ENCODE assay signal across 8 cellular contexts in genomic region chr20:60057123-60057865, GRCh38.
DNase-seq lines count a peak whose midpoint lies in the region; ATAC-seq, FAIRE-seq and TF ChIP-seq lines count a peak whose summit lies in the region.

No MANE protein-coding gene starts in this region.

- H3K9me3 Mint-ChIP-seq in T-helper 2 cell treated with Interferon-gamma antibody and Interleukin-4, amounts not matched to agents 5 μg/mL and 100 μg/mL, for 36 hours = no peaks in the 10 kb centered on the region
- no peaks in the 10 kb centered on the region for H3K9me3 Mint-ChIP-seq in astrocyte (ENCODE audit: unreplicated experiment)

- H3K4me3 ChIP-seq in GM08714 (ENCODE audit: low read length) = peak overlapping the region; percentile 62; the same call in 1 of the 2 replicates
- H3K4me3 ChIP-seq in astrocyte (ENCODE audit: insufficient read depth, low read depth, low read length) = no peak overlapping the region
- H3K4me3 ChIP-seq in hepatocyte = no peak overlapping the region
- H3K4me3 ChIP-seq in skeletal muscle tissue (ENCODE audit: low read length in 3 of 3) = peak overlapping the region in 2 of 3 donors; percentile 22 to 44

- H3K27ac Mint-ChIP-seq in T-helper 2 cell treated with Interferon-gamma antibody and Interleukin-4, amounts not matched to agents 5 μg/mL and 100 μg/mL, for 36 hours = peak overlapping the region; percentile 80
- H3K27ac Mint-ChIP-seq in astrocyte (ENCODE audit: unreplicated experiment) = no peak overlapping the region

- ATAC-seq in HG02763 (IDR thresholded peaks at IDR 0.05; ENCODE audit: unreplicated experiment) (peak; percentile 50), GM19324 (IDR thresholded peaks at IDR 0.05; ENCODE audit: low FRiP score, unreplicated experiment) (no peak)

- no peaks in the 10 kb centered on the region for H3K9me3 ChIP-seq in astrocyte (ENCODE audit: insufficient read depth, low read depth, low read length)
- no peaks in the 10 kb centered on the region for H3K9me3 ChIP-seq in hepatocyte (ENCODE audit: low read depth)
- H3K9me3 ChIP-seq in skeletal muscle tissue (ENCODE audit: control insufficient read depth in 3 of 3, low read length in 3 of 3) = no peaks in the 10 kb centered on the region

- H2AFZ ChIP-seq in astrocyte (ENCODE audit: low read depth, low read length) (no peak overlapping the region), hepatocyte (no peak overlapping the region)

- 25% methylated on average over 11 of the region's 11 CpGs for WGBS in hepatocyte (ENCODE audit: low lambda C conversion rate, missing lambda C conversion rate)

- peaks cover 4% of the 10 kb centered on the region for H3K27me3 Mint-ChIP-seq in T-helper 2 cell treated with Interferon-gamma antibody and Interleukin-4, amounts not matched to agents 5 μg/mL and 100 μg/mL, for 36 hours (ENCODE audit: low read depth)
- peaks cover 9% of the 10 kb centered on the region for H3K27me3 Mint-ChIP-seq in astrocyte (ENCODE audit: low read depth, unreplicated experiment)

- H3K36me3 ChIP-seq in astrocyte (ENCODE audit: insufficient read depth, low read length) = no peaks in the 10 kb centered on the region
- no peaks in the 10 kb centered on the region for H3K36me3 ChIP-seq in hepatocyte (replicated peaks; ENCODE audit: insufficient read depth, low read depth)
- H3K36me3 ChIP-seq in skeletal muscle tissue (ENCODE audit: control insufficient read depth in 3 of 3, insufficient read depth in 3 of 3, low read length in 3 of 3) = no peaks in the 10 kb centered on the region

- H3K9ac ChIP-seq in astrocyte (ENCODE audit: low read length) (no peak overlapping the region), skeletal muscle tissue (ENCODE audit: low read depth in 1 of 3, low read length in 3 of 3) (peak overlapping the region in 2 of 3 donors; percentile 69 to 81)

- H3K27me3 ChIP-seq in astrocyte (ENCODE audit: insufficient read depth, low read length) (no peaks in the 10 kb centered on the region), hepatocyte (peaks cover 7% of the 10 kb centered on the region), skeletal muscle tissue (ENCODE audit: control insufficient read depth in 3 of 3, insufficient read depth in 3 of 3, low read length in 3 of 3) (peaks cover 0 to 4% (median 0%) of the 10 kb centered on the region in 3 donors)

- DNase-seq in NCI-H1930 (lab: John Stamatoyannopoulos, UW) (peak; percentile 53 to 54), astrocyte (ENCODE audit: low read depth) (peak; percentile 22), hepatocyte (ENCODE audit: low spot score) (peak; percentile 83)
- peak; percentile 53 for DNase-seq in T-helper 2 cell treated with Interferon-gamma antibody and Interleukin-4, amounts not matched to agents 5 μg/mL and 100 μg/mL, for 36 hours (ENCODE audit: low spot score)

- H3K79me2 ChIP-seq in astrocyte (ENCODE audit: insufficient read depth, low read length) = no peaks in the 10 kb centered on the region
- no peaks in the 10 kb centered on the region for H3K79me2 ChIP-seq in hepatocyte

- peak overlapping the region; percentile 85 for H3K4me3 Mint-ChIP-seq in T-helper 2 cell treated with Interferon-gamma antibody and Interleukin-4, amounts not matched to agents 5 μg/mL and 100 μg/mL, for 36 hours
- H3K4me3 Mint-ChIP-seq in astrocyte (ENCODE audit: unreplicated experiment) = no peak overlapping the region

- H4K20me1 ChIP-seq in astrocyte (ENCODE audit: insufficient read depth, low read length) (no peaks in the 10 kb centered on the region), hepatocyte (ENCODE audit: insufficient read depth, poor library complexity, severe bottlenecking) (no peaks in the 10 kb centered on the region)

- H3K4me2 ChIP-seq in astrocyte (ENCODE audit: low read length) = peak overlapping the region; percentile 6
- no peak overlapping the region for H3K4me2 ChIP-seq in hepatocyte

- H3K4me1 Mint-ChIP-seq in T-helper 2 cell treated with Interferon-gamma antibody and Interleukin-4, amounts not matched to agents 5 μg/mL and 100 μg/mL, for 36 hours (ENCODE audit: low read depth) = peaks cover 36% of the 10 kb centered on the region
- peaks cover 11% of the 10 kb centered on the region for H3K4me1 Mint-ChIP-seq in astrocyte (ENCODE audit: low read depth, unreplicated experiment)

- FAIRE-seq in astrocyte (lab: Jason Lieb, UNC) = no peak

- H3K4me1 ChIP-seq in astrocyte (ENCODE audit: insufficient read depth, low read length) (peaks cover 8% of the 10 kb centered on the region), hepatocyte (ENCODE audit: insufficient read depth) (peaks cover 11% of the 10 kb centered on the region), skeletal muscle tissue (ENCODE audit: control insufficient read depth in 3 of 3, insufficient read depth in 3 of 3, low read length in 3 of 3) (peaks cover 52 to 62% (median 53%) of the 10 kb centered on the region in 3 donors)

- no peak overlapping the region for H3K27ac ChIP-seq in astrocyte (ENCODE audit: low read depth, low read length)
- no peak overlapping the region for H3K27ac ChIP-seq in hepatocyte
- H3K27ac ChIP-seq in skeletal muscle tissue (ENCODE audit: low read depth, low read length) = peak overlapping the region; percentile 84

- TF ChIP-seq CTCF in astrocyte (IDR thresholded peaks at IDR 0.05; ENCODE audit: insufficient read depth, low read depth, low read length) = peak; percentile 87
- TF ChIP-seq CTCF in hepatocyte (IDR thresholded peaks at IDR 0.05; ENCODE audit: poor library complexity) = peak; percentile 92

- no peaks in the 10 kb centered on the region for H3K9me2 ChIP-seq in hepatocyte (replicated peaks; ENCODE audit: insufficient read depth)

- no peaks in the 10 kb centered on the region for H3K36me3 Mint-ChIP-seq in T-helper 2 cell treated with Interferon-gamma antibody and Interleukin-4, amounts not matched to agents 5 μg/mL and 100 μg/mL, for 36 hours (ENCODE audit: low read depth)
- no peaks in the 10 kb centered on the region for H3K36me3 Mint-ChIP-seq in astrocyte (ENCODE audit: low read depth, unreplicated experiment)

Comparison
In these comparisons a context has a peak if more than half of its experiments do, and no peak if none do; other contexts are left out.
1. H3K4me3 ChIP-seq: peak in GM08714 (single experiment) and skeletal muscle tissue (2 of 3); none in astrocyte (single experiment) and hepatocyte (single experiment).
2. DNase-seq: peak in every context shown above with its lines; median percentile 83 in hepatocyte; 54 in NCI-H1930; 53 in T-helper 2 cell treated with Interferon-gamma antibody and Interleukin-4, amounts not matched to agents 5 μg/mL and 100 μg/mL, for 36 hours; 22 in astrocyte.